In the genomic region with DNA sequence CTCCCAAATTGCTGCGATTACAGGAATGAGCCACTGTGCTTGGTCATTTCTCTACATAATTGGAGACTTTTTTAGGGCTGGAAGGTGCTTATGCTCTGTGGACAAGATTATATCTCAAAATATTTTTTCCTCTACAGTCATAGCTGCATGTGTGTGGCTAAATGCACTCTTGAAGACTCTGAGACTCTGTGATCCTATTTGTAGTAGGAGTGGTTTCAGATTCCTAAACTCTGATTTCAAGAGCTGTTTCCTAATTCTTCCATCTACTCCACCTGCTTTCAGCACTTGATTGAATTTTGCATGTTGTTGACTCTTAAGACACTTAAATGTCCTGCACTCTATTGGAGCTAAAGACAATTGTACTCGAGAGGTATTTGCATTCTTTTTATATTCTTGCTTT, we compare ENCODE assay signal across 19 cellular contexts.
DNase-seq lines count a peak whose midpoint lies in the region; ATAC-seq and TF ChIP-seq lines count a peak whose summit lies in the region.
"Had no signal": no experiment of that assay in that cellular context is flagged by ENCODE, and none has a peak within 500 bp of the region (broad histone marks: within the 10 kb centered on the region; RNA-seq: fewer than 3 reads in every experiment).

No MANE protein-coding gene starts in this region.

- POLR2A ChIA-PET in PC-3 (lab: Charles Lee; ENCODE audit: unreplicated experiment): interaction anchor here (0.6 kb wide), 1 partner anchor 197 kb away, joined by 11 read pairs; no protein-coding TSS in a partner anchor

- no peak for TF ChIP-seq CTCF in PC-3 (conservative IDR thresholded peaks at IDR 0.05; ENCODE audit: low read depth, low read length)
- no peak for TF ChIP-seq CTCF in lung (IDR thresholded peaks at IDR 0.05; ENCODE audit: control extremely low read depth, extremely low read depth)
- no peak for TF ChIP-seq CTCF in thyroid gland (IDR thresholded peaks at IDR 0.05)

- no peak for ATAC-seq in PC-3
- ATAC-seq in lung (ENCODE audit: insufficient read depth, low FRiP score): peak; percentile 45
- ATAC-seq in HG02588 (IDR thresholded peaks at IDR 0.05; ENCODE audit: unreplicated experiment): no peak
- ATAC-seq: CD8-positive, alpha-beta T cell; Right ventricle myocardium inferior had no signal

- peak in 1 of 2 donors; percentile 28 for TF ChIP-seq POLR2A in thyroid gland (IDR thresholded peaks at IDR 0.05)

- peaks cover 53% of the 10 kb centered on the region for H3K4me1 ChIP-seq in PC-3 (ENCODE audit: insufficient read depth, low read length)
- H3K4me1 ChIP-seq in lung (ENCODE audit: control insufficient read depth in 2 of 2, insufficient read depth in 2 of 2, low read length in 2 of 2): peaks cover 0 to 3% of the 10 kb centered on the region in 2 donors
- H3K4me1 ChIP-seq in thyroid gland: peaks cover 24 to 42% of the 10 kb centered on the region in 2 donors
- H3K4me1 ChIP-seq: BE2C had no signal

- CTCF ChIA-PET in PC-3 (lab: Charles Lee): no interaction called here

- no peak overlapping the region for H3K4me2 ChIP-seq in PC-3 (ENCODE audit: low read length)

- H3K9ac ChIP-seq in PC-3 (ENCODE audit: low read length): no peak overlapping the region

- no peak overlapping the region for H2AFZ ChIP-seq in PC-3 (ENCODE audit: low read length)

- peak; percentile 66 for DNase-seq in DMS79 treated with DMSO at 0.1 percent for 48 hours (lab: John Stamatoyannopoulos, UW)
- DNase-seq in PC-3: peak; percentile 17
- DNase-seq in lung (ENCODE audit: low spot score): no peak
- no peak for DNase-seq in thyroid gland
- DNase-seq in AG20443 (ENCODE audit: low spot score): no peak
- DNase-seq in stimulated activated CD4-positive, alpha-beta T cell treated with anti-CD3 and anti-CD28 coated beads, Interleukin-1b, Interleukin-23, amount 100 ng/mL, for 48 hours: no peak
- DNase-seq in T1000 (lab: John Stamatoyannopoulos, UW): no peak
- DNase-seq: ACHN; BE2C; CD8-positive, alpha-beta T cell; H7; MV-4-11; NCI-H1417 treated with DMSO at 0.1 percent for 48 hours; NCI-H2029 treated with DMSO at 0.1 percent for 48 hours; NCI-H345; NCI-H526 treated with DMSO at 0.1 percent for 48 hours had no signal

- no peaks in the 10 kb centered on the region for H4K20me1 ChIP-seq in PC-3 (ENCODE audit: low read length)

- no peaks in the 10 kb centered on the region for H3K79me2 ChIP-seq in PC-3 (ENCODE audit: low read length)

- intact Hi-C loops in PC-3 (cut with micrococcal nuclease) (loop anchor here (5.0 kb wide), 2 partner anchors 59 to 286 kb away; no protein-coding TSS in a partner anchor), thyroid gland (cut with DNase I) (no loop called here)

- 72 to 88% methylated on average over 2 of the region's 2 CpGs for WGBS in lung, 2 donors
- 57 to 58% methylated on average over 2 of the region's 2 CpGs for WGBS in thyroid gland, 2 donors

- no peaks in the 10 kb centered on the region for H3K9me2 ChIP-seq in PC-3 (replicated peaks; ENCODE audit: low read length)

- H3K27me3 ChIP-seq in PC-3 (ENCODE audit: low read length): no peaks in the 10 kb centered on the region
- H3K27me3 ChIP-seq in lung (ENCODE audit: control insufficient read depth, insufficient read depth): no peaks in the 10 kb centered on the region
- H3K27me3 ChIP-seq in thyroid gland: no peaks in the 10 kb centered on the region
- H3K27me3 ChIP-seq: BE2C had no signal

- no peaks in the 10 kb centered on the region for H3K36me3 ChIP-seq in PC-3 (ENCODE audit: low read depth, low read length)
- no peaks in the 10 kb centered on the region for H3K36me3 ChIP-seq in lung (ENCODE audit: control insufficient read depth in 2 of 2, insufficient read depth in 2 of 2, low read length in 2 of 2)
- H3K36me3 ChIP-seq in thyroid gland: no peaks in the 10 kb centered on the region
- H3K36me3 ChIP-seq: BE2C had no signal

- H3K4me3 ChIP-seq in PC-3 (ENCODE audit: low read length) (no peak overlapping the region), lung (no peak overlapping the region), thyroid gland (replicated peaks in 1 of 3) (no peak overlapping the region)
- H3K4me3 ChIP-seq: SK-N-MC had no signal

- H3F3A ChIP-seq in PC-3 (ENCODE audit: low read length, unreplicated experiment): peaks cover 5% of the 10 kb centered on the region

- H3K9me3 ChIP-seq in PC-3 (ENCODE audit: low read length): no peaks in the 10 kb centered on the region
- H3K9me3 ChIP-seq in lung (ENCODE audit: control insufficient read depth in 2 of 2, insufficient read depth in 1 of 2, low read length in 1 of 2): peaks cover 0 to 3% of the 10 kb centered on the region in 2 donors
- no peaks in the 10 kb centered on the region for H3K9me3 ChIP-seq in thyroid gland
- H3K9me3 ChIP-seq: BE2C had no signal

- H3K27ac ChIP-seq in PC-3 (ENCODE audit: low read length) (peak overlapping the region; percentile 94; the same call in 1 of the 2 replicates), lung (ENCODE audit: low read depth in 1 of 2, low read length in 1 of 2) (peak overlapping the region in 1 of 2 donors; percentile 56), thyroid gland (peak overlapping the region in 2 of 3 donors; percentile 57 to 60)
- H3K27ac ChIP-seq: SK-N-MC had no signal

- BruUV-seq in PC-3 (replicated peaks; lab: Mats Ljungman, UMichigan): no TSS peak

Comparison
In these comparisons a context has a peak if more than half of its experiments do, and no peak if none do; other contexts are left out.
1. DNase-seq: peak in DMS79 treated with DMSO at 0.1 percent for 48 hours (single experiment) and PC-3 (single experiment); none in lung (single experiment), thyroid gland (0 of 2), AG20443 (single experiment), stimulated activated CD4-positive, alpha-beta T cell treated with anti-CD3 and anti-CD28 coated beads, Interleukin-1b, Interleukin-23, amount 100 ng/mL, for 48 hours (single experiment) and T1000 (single experiment).